ENCODE assay signal across 9 cellular contexts in the genomic region with DNA sequence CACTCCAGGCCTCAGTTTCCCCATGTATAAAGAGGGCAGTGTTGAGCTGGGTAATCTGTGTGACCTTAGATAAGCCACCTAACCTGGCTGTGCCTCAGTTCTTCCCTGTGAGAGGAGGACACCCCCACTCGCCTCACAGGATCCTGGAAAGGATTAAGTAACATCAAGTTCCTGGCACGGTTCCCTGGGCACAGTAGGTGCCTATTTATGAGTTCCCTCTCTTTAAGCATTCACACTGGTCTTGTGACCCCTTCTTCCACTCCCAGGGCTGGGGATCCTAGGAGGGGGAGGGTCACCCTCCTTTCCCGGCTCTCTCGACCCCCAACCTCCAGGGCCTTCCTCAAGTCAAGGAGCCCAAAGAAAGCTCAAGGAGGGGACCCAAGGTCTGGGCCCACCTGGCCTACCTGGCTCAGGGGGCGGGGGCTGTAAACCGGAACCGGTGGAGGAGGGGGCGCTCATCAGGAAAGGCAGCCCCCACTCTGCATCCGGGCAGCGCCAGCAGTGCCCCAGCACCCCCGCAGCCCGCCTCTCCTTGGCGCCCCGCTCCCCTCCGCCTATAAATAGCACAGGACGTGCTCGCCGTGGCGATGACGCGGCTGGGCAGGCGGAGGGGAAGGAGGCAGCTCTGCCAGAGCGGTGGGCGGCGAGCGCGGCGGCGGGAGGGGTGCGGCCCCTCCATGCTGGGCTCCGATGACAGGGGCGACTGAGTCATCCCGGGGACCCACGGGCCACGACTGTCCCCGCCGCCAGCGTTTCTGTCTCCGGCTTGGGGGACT. TPM values are rescaled to one million over a fixed set of nuclear protein-coding genes. Genes with fewer than 3 reads are reported as not detected.
DNase-seq lines count a peak whose midpoint lies in the region; ATAC-seq and TF ChIP-seq lines count a peak whose summit lies in the region.
"Had no signal": no experiment of that assay in that cellular context is flagged by ENCODE, and none has a peak within 500 bp of the region (broad histone marks: within the 10 kb centered on the region; RNA-seq: fewer than 3 reads in every experiment).

No MANE protein-coding gene starts in this region.

- in situ Hi-C loops in GM23248 (cut with MboI) = no loop called here

- DNase-seq in GM23248 = peak; percentile 91
- DNase-seq in T-helper 2 cell = peak; percentile 36 to 68 (median 58)
- peak; percentile 80 for DNase-seq in astrocyte of the hippocampus (ENCODE audit: low read depth, low spot score)

- H3K9me3 ChIP-seq in GM23248 (ENCODE audit: low read depth) (no peaks in the 10 kb centered on the region), iPS-18c (ENCODE audit: control insufficient read depth, insufficient read depth, low read length) (no peaks in the 10 kb centered on the region), skeletal muscle tissue (ENCODE audit: control insufficient read depth in 3 of 3, low read length in 3 of 3) (no peaks in the 10 kb centered on the region)

- H3K4me2 ChIP-seq in GM23248 (ENCODE audit: unreplicated experiment) = peak overlapping the region; percentile 73

- peak overlapping the region; percentile 59 for H3K4me3 ChIP-seq in GM23248
- H3K4me3 ChIP-seq in iPS-18c (ENCODE audit: insufficient read depth, low read depth, low read length) = peak overlapping the region; percentile 47
- peak overlapping the region; percentile 48 to 66 (median 61) for H3K4me3 ChIP-seq in skeletal muscle tissue (ENCODE audit: low read length in 3 of 3)

- no peak for ATAC-seq in GM21528 (IDR thresholded peaks at IDR 0.05; ENCODE audit: low FRiP score, unreplicated experiment)
- ATAC-seq in GM19324 (IDR thresholded peaks at IDR 0.05; ENCODE audit: low FRiP score, unreplicated experiment) = no peak
- no peak for ATAC-seq in GM18505 (IDR thresholded peaks at IDR 0.05; ENCODE audit: unreplicated experiment)
- ATAC-seq: Panc1 had no signal

- 1% methylated on average over 21 to 30 of the region's 39 CpGs for WGBS in GM23248 (ENCODE audit: low coverage in 1 of 2, low lambda C conversion rate in 2 of 2, missing lambda C conversion rate in 2 of 2), 2 experiments

- peak overlapping the region; percentile 77 for H3K9ac ChIP-seq in GM23248
- H3K9ac ChIP-seq in skeletal muscle tissue (ENCODE audit: low read depth in 1 of 3, low read length in 3 of 3) = peak overlapping the region; percentile 72 to 81 (median 76)

- H3K79me2 ChIP-seq in GM23248 (ENCODE audit: insufficient read depth) = no peaks in the 10 kb centered on the region

- H3K27me3 ChIP-seq in GM23248 (replicated peaks; ENCODE audit: insufficient read depth) (no peaks in the 10 kb centered on the region), skeletal muscle tissue (ENCODE audit: control insufficient read depth in 3 of 3, insufficient read depth in 3 of 3, low read length in 3 of 3) (no peaks in the 10 kb centered on the region)

- TF ChIP-seq POLR2A in GM18505 (IDR thresholded peaks at IDR 0.05; ENCODE audit: borderline replicate concordance, extremely low read depth, insufficient read depth, insufficient read length) = no peak

- H3K36me3 ChIP-seq in GM23248 (ENCODE audit: low read depth) (peaks cover 7% of the 10 kb centered on the region; the same call in 1 of the 2 replicates), skeletal muscle tissue (ENCODE audit: control insufficient read depth in 3 of 3, insufficient read depth in 3 of 3, low read length in 3 of 3) (peaks cover 6 to 7% (median 6%) of the 10 kb centered on the region in 3 donors)

- peak overlapping the region; percentile 37 for H2AFZ ChIP-seq in GM23248

- no peaks in the 10 kb centered on the region for H4K20me1 ChIP-seq in GM23248 (ENCODE audit: insufficient read depth)

- peaks cover 15% of the 10 kb centered on the region for H3F3A ChIP-seq in GM23248 (ENCODE audit: insufficient read depth)

- H3K27ac ChIP-seq in GM23248 (no peak overlapping the region), skeletal muscle tissue (ENCODE audit: low read depth, low read length) (peak overlapping the region; percentile 91)

- no peaks in the 10 kb centered on the region for H3K9me2 ChIP-seq in GM23248 (ENCODE audit: insufficient read depth)

- peaks cover 7% of the 10 kb centered on the region for H3K4me1 ChIP-seq in GM23248 (ENCODE audit: insufficient read depth)
- H3K4me1 ChIP-seq in skeletal muscle tissue (ENCODE audit: control insufficient read depth in 3 of 3, insufficient read depth in 3 of 3, low read length in 3 of 3) = peaks cover 16 to 27% (median 25%) of the 10 kb centered on the region in 3 donors

RNA-seq across cellular contexts. Expression of a gene that starts 9.4 kb away (rescaled TPM):
- 1,500 and 1,636 TPM in 2 replicates for total RNA-seq in GM23248 (2014; rRNA removed; shearing (Covaris generic))
- polyA plus RNA-seq in GM23248 (2016; fragmentation: Nextera tagmentation; extraction: Ambion mirVana) = 892 and 903 TPM in 2 replicates
- total RNA-seq in skeletal muscle tissue = 1,766 TPM

RNA-seq across cellular contexts. Expression of a gene that starts 12.0 kb away (rescaled TPM):
- 6.6 and 8.1 TPM in 2 replicates for total RNA-seq in GM23248 (2014; rRNA removed; shearing (Covaris generic))
- polyA plus RNA-seq in GM23248 (2016; fragmentation: Nextera tagmentation; extraction: Ambion mirVana) = 6.0 and 7.1 TPM in 2 replicates
- total RNA-seq in skeletal muscle tissue = 146 TPM

RNA-seq across cellular contexts. Expression of a gene that starts 16.2 kb away (rescaled TPM):
- not detected in 2 replicates for total RNA-seq in GM23248 (2014; rRNA removed; shearing (Covaris generic))
- polyA plus RNA-seq in GM23248 (2016; fragmentation: Nextera tagmentation; extraction: Ambion mirVana) = 0.05 TPM in 1 of 2 replicates, not detected in the other
- total RNA-seq in skeletal muscle tissue = not detected

RNA-seq across cellular contexts. Expression of a gene that starts 43.5 kb away (rescaled TPM):
- total RNA-seq in GM23248 (2014; rRNA removed; shearing (Covaris generic)) = not detected in 2 replicates
- polyA plus RNA-seq in GM23248 (2016; fragmentation: Nextera tagmentation; extraction: Ambion mirVana) = not detected in 2 replicates
- total RNA-seq in skeletal muscle tissue = under 0.01 TPM

RNA-seq across cellular contexts. Expression of a gene that starts 58.1 kb away (rescaled TPM):
- total RNA-seq in GM23248 (2014; rRNA removed; shearing (Covaris generic)) = not detected in 2 replicates
- 0.24 and 0.71 TPM in 2 replicates for polyA plus RNA-seq in GM23248 (2016; fragmentation: Nextera tagmentation; extraction: Ambion mirVana)
- 0.52 TPM for total RNA-seq in skeletal muscle tissue

Comparison
In these comparisons a context has a peak if more than half of its experiments do, and no peak if none do; other contexts are left out.
1. RNA of a gene that starts 12.0 kb away (total RNA-seq): 146 TPM in skeletal muscle tissue (single experiment); 6.6 to 8.1 TPM in GM23248; every median in the first group is over 10 times any median in the second.
2. Peak in every context shown above with its lines, with median percentiles within 50 percentile points of each other: DNase-seq and H3K4me3 ChIP-seq.